In genomic region chr6:47195251-47195650, GRCh38 we compare ENCODE assay signal across 1 cellular context.
TF ChIP-seq lines count a peak whose summit lies in the region.

No MANE protein-coding gene starts in this region.

TF ChIP-seq in IMR-90, 13 proteins besides CTCF, POLR2A, EP300 and RAD21 (continued from another document):
- TF ChIP-seq CHD1 (IDR thresholded peaks at IDR 0.05; ENCODE audit: low read depth, low read length) (no peak), RCOR1 (IDR thresholded peaks at IDR 0.05; ENCODE audit: insufficient replicate concordance, low read length) (no peak), CEBPB (IDR thresholded peaks at IDR 0.05; ENCODE audit: low read depth, low read length) (no peak), MXI1 (IDR thresholded peaks at IDR 0.05; ENCODE audit: borderline replicate concordance, low read depth, low read length) (no peak), MAZ (IDR thresholded peaks at IDR 0.05; ENCODE audit: borderline replicate concordance, low read depth, low read length) (no peak), FOS (IDR thresholded peaks at IDR 0.05; ENCODE audit: low read depth, low read length) (no peak), SMC3 (IDR thresholded peaks at IDR 0.05; ENCODE audit: low read depth, low read length) (no peak)
